28 cellular contexts compared by ENCODE assay signal in the genomic region with DNA sequence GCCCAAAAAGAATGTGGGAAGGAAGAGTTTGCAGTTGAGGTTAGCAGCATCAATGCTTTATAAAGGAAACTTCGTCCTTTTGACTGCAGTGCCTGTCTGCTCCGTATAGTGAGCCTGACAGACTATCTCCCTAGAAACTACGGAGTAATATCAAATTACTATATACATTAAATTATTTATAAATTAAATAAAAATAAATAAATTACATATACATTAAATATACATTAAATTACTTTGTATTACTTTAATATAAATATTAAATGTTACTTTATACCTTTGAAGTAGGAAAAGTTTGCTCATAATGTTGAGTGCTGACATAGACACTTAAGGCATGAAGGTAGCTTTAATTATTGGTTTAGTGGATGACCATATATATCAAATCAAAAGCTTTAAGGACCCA.
"Had no signal": no experiment of that assay in that cellular context is flagged by ENCODE, and none has a peak within 500 bp of the region (broad histone marks: within the 10 kb centered on the region; RNA-seq: fewer than 3 reads in every experiment).

No MANE protein-coding gene starts in this region.

- H3K9me3 Mint-ChIP-seq: activated CD4-positive, alpha-beta memory T cell treated with anti-CD3 and anti-CD28 coated beads, Interleukin-2, amount 10 ng/mL, durations not matched to agents 7 days and 5 days; activated CD4-positive, alpha-beta T cell treated with anti-CD3 and anti-CD28 coated beads, Interleukin-2, amount 10 ng/mL, durations not matched to agents 7 days and 5 days; activated T-cell treated with anti-CD3 and anti-CD28 coated beads, Interleukin-2, amount 50 U/mL, for 24 hours; central memory CD8-positive, alpha-beta T cell; dendritic cell treated with granulocyte-macrophage colony-stimulating factor and Interleukin-4, amounts not matched to agents 40 ng/mL and 50 ng/mL, for 4 days; endodermal cell; nephron had no signal

- H3K27me3 Mint-ChIP-seq: activated T-cell treated with anti-CD3 and anti-CD28 coated beads, Interleukin-2, amount 50 U/mL, for 24 hours; dendritic cell treated with granulocyte-macrophage colony-stimulating factor and Interleukin-4, amounts not matched to agents 40 ng/mL and 50 ng/mL, for 4 days; progenitor cell of endocrine pancreas had no signal

- H3K9me3 ChIP-seq: left ventricle myocardium inferior, mucosa of descending colon, right lobe of liver, suprapubic skin, tibial artery, upper lobe of right lung had no signal

- H3K36me3 ChIP-seq: left ventricle myocardium inferior, right lobe of liver, suprapubic skin, tibial artery, upper lobe of right lung, WERI-Rb-1 had no signal

- H3K4me1 Mint-ChIP-seq: activated CD4-positive, alpha-beta memory T cell treated with anti-CD3 and anti-CD28 coated beads, Interleukin-2, amount 10 ng/mL, durations not matched to agents 7 days and 5 days; activated CD4-positive, alpha-beta T cell treated with anti-CD3 and anti-CD28 coated beads, Interleukin-2, amount 10 ng/mL, durations not matched to agents 7 days and 5 days; central memory CD8-positive, alpha-beta T cell; endodermal cell; nephron; T-helper 17 cell had no signal

- H3K27ac Mint-ChIP-seq: activated CD4-positive, alpha-beta memory T cell treated with anti-CD3 and anti-CD28 coated beads, Interleukin-2, amount 10 ng/mL, durations not matched to agents 7 days and 5 days; activated CD4-positive, alpha-beta T cell treated with anti-CD3 and anti-CD28 coated beads, Interleukin-2, amount 10 ng/mL, durations not matched to agents 7 days and 5 days; activated T-cell treated with anti-CD3 and anti-CD28 coated beads, Interleukin-2, amount 50 U/mL, for 24 hours; dendritic cell treated with granulocyte-macrophage colony-stimulating factor and Interleukin-4, amounts not matched to agents 40 ng/mL and 50 ng/mL, for 4 days; endodermal cell; nephron; progenitor cell of endocrine pancreas; T-helper 17 cell had no signal

- H3K4me3 ChIP-seq: left ventricle myocardium inferior, lung, mucosa of descending colon, right lobe of liver, suprapubic skin, tibial artery, upper lobe of right lung had no signal

- H3K27me3 ChIP-seq: foreskin keratinocyte, right lobe of liver, suprapubic skin, tibial artery, upper lobe of right lung had no signal

- H3K4me3 Mint-ChIP-seq: activated CD4-positive, alpha-beta memory T cell treated with anti-CD3 and anti-CD28 coated beads, Interleukin-2, amount 10 ng/mL, durations not matched to agents 7 days and 5 days; activated CD4-positive, alpha-beta T cell treated with anti-CD3 and anti-CD28 coated beads, Interleukin-2, amount 10 ng/mL, durations not matched to agents 7 days and 5 days; activated T-cell treated with anti-CD3 and anti-CD28 coated beads, Interleukin-2, amount 50 U/mL, for 24 hours; central memory CD8-positive, alpha-beta T cell; dendritic cell treated with granulocyte-macrophage colony-stimulating factor and Interleukin-4, amounts not matched to agents 40 ng/mL and 50 ng/mL, for 4 days; endodermal cell; nephron; T-helper 17 cell had no signal

- H3K4me1 ChIP-seq: foreskin keratinocyte, left ventricle myocardium inferior, right lobe of liver, suprapubic skin, tibial artery, upper lobe of right lung had no signal

- H3K27ac ChIP-seq: foreskin keratinocyte, left ventricle myocardium inferior, right lobe of liver, suprapubic skin, tibial artery, upper lobe of right lung, WERI-Rb-1 had no signal

- DNase-seq: activated CD4-positive, alpha-beta memory T cell treated with anti-CD3 and anti-CD28 coated beads, Interleukin-2, amount 10 ng/mL, durations not matched to agents 7 days and 5 days; activated CD4-positive, alpha-beta T cell treated with anti-CD3 and anti-CD28 coated beads, Interleukin-2, amount 10 ng/mL, durations not matched to agents 7 days and 5 days; activated CD4-positive, CD25-positive, alpha-beta regulatory T cell treated with anti-CD3 and anti-CD28 coated beads, Interleukin-2, amount 50 U/mL, for 72 hours; activated CD8-positive, alpha-beta memory T cell treated with anti-CD3 and anti-CD28 coated beads, Interleukin-2, amount 50 U/mL, for 48 hours; activated gamma-delta T cell; activated naive CD4-positive, alpha-beta T cell treated with anti-CD3 and anti-CD28 coated beads, Interleukin-2, amount 50 U/mL, for 16 hours; activated T-cell treated with anti-CD3 and anti-CD28 coated beads, Interleukin-2, amount 50 U/mL, for 24 hours; amygdala; endodermal cell; foreskin keratinocyte; left ventricle myocardium inferior; mucosa of descending colon; right lobe of liver; stimulated activated CD4-positive, alpha-beta T cell treated with anti-CD3 and anti-CD28 coated beads, Interleukin-15, amount 100 ng/mL, for 24 hours; stimulated activated CD4-positive, alpha-beta T cell treated with anti-CD3 and anti-CD28 coated beads, Interleukin-2, amount 100 ng/mL, for 24 hours; stimulated activated naive CD4-positive, alpha-beta T cell; T-helper 17 cell; T1000; tibial artery; upper lobe of right lung; WERI-Rb-1 had no signal

- ATAC-seq: esophagus mucosa, foreskin keratinocyte, mucosa of descending colon, right lobe of liver, T-helper 17 cell, upper lobe of right lung had no signal
